In the genomic region with DNA sequence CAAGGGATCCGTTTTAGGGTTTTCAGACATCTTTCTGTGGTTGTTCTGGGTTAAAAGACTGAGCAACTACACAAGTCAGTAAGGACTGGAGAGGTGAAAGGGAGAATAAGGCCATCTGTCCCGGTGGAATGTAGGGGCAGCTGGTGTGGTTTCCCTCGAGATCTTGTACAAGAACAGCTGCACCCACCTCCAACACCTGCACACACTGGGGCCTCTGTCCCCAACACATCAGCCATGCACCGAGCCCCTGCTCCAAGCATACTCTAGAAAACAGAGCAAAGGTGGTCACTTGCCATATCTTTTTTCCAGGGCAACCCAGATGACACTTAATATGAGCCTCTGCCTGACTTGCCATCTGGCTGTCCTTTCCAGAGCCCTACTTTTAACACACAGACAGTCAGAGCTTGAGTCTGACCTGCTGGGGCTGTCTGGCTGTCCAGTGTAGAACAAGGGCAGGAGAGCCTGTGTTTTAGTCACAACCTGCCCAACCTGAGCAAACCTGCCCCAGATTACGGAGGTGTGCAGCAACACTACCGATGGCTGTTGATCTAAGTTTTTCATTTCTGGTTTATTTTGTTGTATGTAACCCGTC, we compare ENCODE assay signal across 10 cellular contexts. TPM values are rescaled to one million over a fixed set of nuclear protein-coding genes. Genes with fewer than 3 reads are reported as not detected.
DNase-seq lines count a peak whose midpoint lies in the region; ATAC-seq, FAIRE-seq and TF ChIP-seq lines count a peak whose summit lies in the region.
"Had no signal": no experiment of that assay in that cellular context is flagged by ENCODE, and none has a peak within 500 bp of the region (broad histone marks: within the 10 kb centered on the region; RNA-seq: fewer than 3 reads in every experiment).

No MANE protein-coding gene starts in this region.

- intact Hi-C loops in HepG2 (cut with micrococcal nuclease; ENCODE audit: unreplicated experiment): no loop called here

- no peak overlapping the region for H3K4me3 ChIP-seq in liver (ENCODE audit: low read depth in 1 of 3, low read length in 3 of 3)
- no peak overlapping the region for H3K4me3 ChIP-seq in HepG2 (replicated peaks in 1 of 3; ENCODE audit: insufficient read depth in 1 of 3, low read depth in 2 of 3, low read length in 3 of 3)
- no peak overlapping the region for H3K4me3 ChIP-seq in right atrium auricular region
- H3K4me3 ChIP-seq in SK-N-SH (ENCODE audit: low read depth in 2 of 2, low read length in 1 of 2): no peak overlapping the region
- H3K4me3 ChIP-seq: thyroid gland had no signal

- TF ChIP-seq RAD21 in liver (IDR thresholded peaks at IDR 0.05) (no peak), HepG2 (CRISPR knock-in tag; IDR thresholded peaks at IDR 0.05) (no peak), SK-N-SH (IDR thresholded peaks at IDR 0.05; ENCODE audit: low read length) (no peak)

- no peaks in the 10 kb centered on the region for H3K79me2 ChIP-seq in HepG2 (ENCODE audit: insufficient read depth, low read length)
- no peaks in the 10 kb centered on the region for H3K79me2 ChIP-seq in SK-N-SH (ENCODE audit: insufficient read depth)

- TF ChIP-seq CTCF in liver (IDR thresholded peaks at IDR 0.05; ENCODE audit: low read depth, low read length, missing input control): no peak
- no peak for TF ChIP-seq CTCF in HepG2 (CRISPR knock-in tag; IDR thresholded peaks at IDR 0.05)
- no peak for TF ChIP-seq CTCF in right atrium auricular region (IDR thresholded peaks at IDR 0.05)
- no peak for TF ChIP-seq CTCF in SK-N-SH (IDR thresholded peaks at IDR 0.05)

- no peaks in the 10 kb centered on the region for H3K9me2 ChIP-seq in SK-N-SH

- POLR2A ChIA-PET in HepG2 (lab: Yijun Ruan, JAX) (no interaction called here), SK-N-SH (lab: Yijun Ruan, JAX) (no interaction called here)

- no peak for DNase-seq in HepG2 (ENCODE audit: low spot score)
- no peak for DNase-seq in right atrium auricular region (ENCODE audit: low spot score)
- DNase-seq in activated gamma-delta T cell (lab: John Stamatoyannopoulos, UW): no peak
- DNase-seq in SK-N-SH: no peak
- DNase-seq: activated T-cell treated with anti-CD3 and anti-CD28 coated beads, Interleukin-2, amount 50 U/mL, for 72 hours; cerebellar nuclear complex; GOT3; thyroid gland had no signal

- H3K36me3 ChIP-seq in liver (ENCODE audit: control insufficient read depth in 4 of 4, insufficient read depth in 3 of 4, low read depth in 1 of 4, low read length in 3 of 4) (peaks cover 25 to 95% (median 73%) of the 10 kb centered on the region in 4 donors), HepG2 (replicated peaks in 1 of 2; ENCODE audit: control insufficient read depth in 1 of 2, insufficient read depth in 2 of 2, low read length in 2 of 2) (peaks cover 40 to 83% of the 10 kb centered on the region in 2 experiments; a peak in 4 of 5 replicates), right atrium auricular region (peaks cover 96% of the 10 kb centered on the region), SK-N-SH (replicated peaks in 1 of 2; ENCODE audit: control insufficient read depth in 1 of 2, insufficient read depth in 2 of 2, low read length in 1 of 2) (peaks cover 0 to 78% of the 10 kb centered on the region in 2 experiments)

- H3F3A ChIP-seq in SK-N-SH (replicated peaks; ENCODE audit: insufficient read depth): no peaks in the 10 kb centered on the region

- H3K27ac ChIP-seq in liver (ENCODE audit: low read depth in 1 of 2, low read length in 2 of 2) (peak overlapping the region; percentile 11 to 32), HepG2 (ENCODE audit: extremely low read length, insufficient read depth, low read length) (no peak overlapping the region), right atrium auricular region (peak overlapping the region; percentile 76 to 89), SK-N-SH (ENCODE audit: low read depth in 2 of 2, low read length in 1 of 2) (no peak overlapping the region)
- H3K27ac ChIP-seq: thyroid gland had no signal

- WGBS in liver: 83% methylated on average over 7 of the region's 7 CpGs
- 93% methylated on average over 6 of the region's 7 CpGs for WGBS in HepG2 (ENCODE audit: low lambda C conversion rate)
- WGBS in SK-N-SH (ENCODE audit: low lambda C conversion rate): 81% methylated on average over 7 of the region's 7 CpGs

- H3K4me2 ChIP-seq in HepG2 (ENCODE audit: low read depth, low read length): no peak overlapping the region
- no peak overlapping the region for H3K4me2 ChIP-seq in SK-N-SH

- ATAC-seq in HepG2: no peak
- no peak for ATAC-seq in HG03521 (IDR thresholded peaks at IDR 0.05; ENCODE audit: unreplicated experiment)
- ATAC-seq: activated T-cell treated with anti-CD3 and anti-CD28 coated beads, Interleukin-2, amount 50 U/mL, for 72 hours had no signal

- H2AFZ ChIP-seq in HepG2 (ENCODE audit: low read length) (no peak overlapping the region), SK-N-SH (ENCODE audit: low read depth) (no peak overlapping the region)

- FAIRE-seq in HepG2 (lab: Jason Lieb, UNC): no peak

- no peak for TF ChIP-seq POLR2A in HepG2 (IDR thresholded peaks at IDR 0.05; ENCODE audit: insufficient read depth in 1 of 2, low read depth in 2 of 2, low read length in 2 of 2)

- H3K9me3 ChIP-seq in liver (ENCODE audit: control insufficient read depth in 4 of 4, low read length in 3 of 4): no peaks in the 10 kb centered on the region
- no peaks in the 10 kb centered on the region for H3K9me3 ChIP-seq in HepG2 (ENCODE audit: low read length)
- no peaks in the 10 kb centered on the region for H3K9me3 ChIP-seq in right atrium auricular region
- H3K9me3 ChIP-seq in SK-N-SH: no peaks in the 10 kb centered on the region
- H3K9me3 ChIP-seq: thyroid gland had no signal

- no peak for TF ChIP-seq EP300 in HepG2 (IDR thresholded peaks at IDR 0.05; ENCODE audit: low read depth in 2 of 2, low read length in 2 of 2)
- TF ChIP-seq EP300 in HepG2 (CRISPR knock-in tag; IDR thresholded peaks at IDR 0.05; ENCODE audit: borderline replicate concordance): no peak
- TF ChIP-seq EP300 in SK-N-SH (IDR thresholded peaks at IDR 0.05; ENCODE audit: borderline replicate concordance in 1 of 2, low read depth in 1 of 2, low read length in 1 of 2): no peak

- H4K20me1 ChIP-seq in HepG2 (ENCODE audit: insufficient read depth, low read length): no peaks in the 10 kb centered on the region
- H4K20me1 ChIP-seq in SK-N-SH (ENCODE audit: insufficient read depth): no peaks in the 10 kb centered on the region

- CTCF ChIA-PET in HepG2 (lab: Yijun Ruan, JAX; ENCODE audit: low intra/inter-chr PET ratio, low total read pairs): no interaction called here
- CTCF ChIA-PET in SK-N-SH (lab: Yijun Ruan, JAX): no interaction called here

- no peak overlapping the region for H3K9ac ChIP-seq in liver (ENCODE audit: low read depth in 1 of 2, low read length in 2 of 2)
- H3K9ac ChIP-seq in HepG2 (ENCODE audit: insufficient read depth, low read depth, low read length): no peak overlapping the region
- no peak overlapping the region for H3K9ac ChIP-seq in SK-N-SH

- BruUV-seq in HepG2 (replicated peaks; lab: Mats Ljungman, UMichigan): no TSS peak

- H3K4me1 ChIP-seq in liver (ENCODE audit: control insufficient read depth in 4 of 4, insufficient read depth in 4 of 4, low read length in 3 of 4): no peaks in the 10 kb centered on the region
- H3K4me1 ChIP-seq in HepG2 (ENCODE audit: insufficient read depth, low read length): no peaks in the 10 kb centered on the region
- H3K4me1 ChIP-seq in right atrium auricular region: peaks cover 0 to 51% of the 10 kb centered on the region in 2 donors
- H3K4me1 ChIP-seq in SK-N-SH (ENCODE audit: control insufficient read depth in 1 of 2, insufficient read depth in 2 of 2, low read depth in 1 of 2, low read length in 1 of 2): no peaks in the 10 kb centered on the region
- H3K4me1 ChIP-seq: thyroid gland had no signal

- in situ Hi-C loops in HepG2 (cut with HindIII; ENCODE audit: extremely low pct_ligation_motif_present, low pct_unique_long_range_greater_than_20kb): no loop called here

- H3K27me3 ChIP-seq in liver (ENCODE audit: control insufficient read depth in 4 of 4, insufficient read depth in 4 of 4, low read length in 3 of 4) (no peaks in the 10 kb centered on the region), HepG2 (ENCODE audit: control insufficient read depth in 1 of 2, insufficient read depth in 2 of 2, low read length in 2 of 2) (no peaks in the 10 kb centered on the region), right atrium auricular region (no peaks in the 10 kb centered on the region), SK-N-SH (ENCODE audit: insufficient read depth) (no peaks in the 10 kb centered on the region)
- H3K27me3 ChIP-seq: thyroid gland had no signal

RNA-seq across cellular contexts. Expression of gene MAN2A2, which starts 12.2 kb away (rescaled TPM):
- total RNA-seq in liver: 100 to 1,000 TPM in 1 of 2 donors, 10 to 100 TPM in 1; 73.9 to 111 TPM
- 10 to 100 TPM; 17.3 to 27.8 TPM for polyA plus RNA-seq in liver
- total RNA-seq in HepG2 (2016; rRNA removed; fragmentation: Illumina TruSeq; extraction: Trizol): 6.7 and 17.5 TPM in 2 replicates
- total RNA-seq in HepG2 (2016; cell fraction: cytosol; rRNA removed; fragmentation: Illumina TruSeq; extraction: Trizol; ENCODE audit: low read depth): 8.9 and 9.3 TPM in 2 replicates
- total RNA-seq in HepG2 (2016; cell fraction: insoluble cytoplasmic fraction; rRNA removed; fragmentation: Illumina TruSeq; extraction: Trizol): 5.6 and 21.4 TPM in 2 replicates
- 9.6 and 10.0 TPM in 2 replicates for total RNA-seq in HepG2 (2016; cell fraction: membrane; rRNA removed; fragmentation: Illumina TruSeq; extraction: Trizol)
- 31.3 and 36.5 TPM in 2 replicates for total RNA-seq in HepG2 (2016; cell fraction: nucleus; rRNA removed; fragmentation: Illumina TruSeq; extraction: Trizol)
- polyA plus RNA-seq in HepG2 (2011; rRNA removed): 43.8 and 51.5 TPM in 2 replicates
- 18.4 and 29.4 TPM in 2 replicates for polyA plus RNA-seq in HepG2 (2011; cell fraction: cytosol; rRNA removed)
- 296 and 398 TPM in 2 replicates for polyA plus RNA-seq in HepG2 (2011; cell fraction: nucleus; rRNA removed)
- 13.2 and 18.7 TPM in 2 replicates for polyA plus RNA-seq in HepG2 (2012)
- 1.5 and 2.3 TPM in 2 replicates for polyA plus RNA-seq in HepG2 (2016; cell fraction: cytosol; fragmentation: Illumina TruSeq; extraction: Trizol; ENCODE audit: low read depth)
- 7.9 and 9.3 TPM in 2 replicates for polyA plus RNA-seq in HepG2 (2016; cell fraction: insoluble cytoplasmic fraction; fragmentation: Illumina TruSeq; extraction: Trizol; ENCODE audit: low read depth)
- 5.8 and 8.8 TPM in 2 replicates for polyA plus RNA-seq in HepG2 (2016; cell fraction: membrane; fragmentation: Illumina TruSeq; extraction: Trizol; ENCODE audit: low read depth)
- 117 and 126 TPM in 2 replicates for polyA plus RNA-seq in HepG2 (2016; cell fraction: nucleus; fragmentation: Illumina TruSeq; extraction: Trizol; ENCODE audit: insufficient read depth, low read depth)
- 46.3 and 58.9 TPM in 2 replicates for polyA minus RNA-seq in HepG2 (2011; rRNA and poly(A)+ RNA removed; ENCODE audit: low replicate concordance)
- polyA minus RNA-seq in HepG2 (2011; cell fraction: cytosol; rRNA and poly(A)+ RNA removed): 16.2 and 16.4 TPM in 2 replicates
- polyA minus RNA-seq in HepG2 (2011; cell fraction: nucleus; rRNA and poly(A)+ RNA removed): 38.2 and 38.5 TPM in 2 replicates
- total RNA-seq in right atrium auricular region: 10 to 100 TPM; 41.7 to 42.3 TPM
- polyA plus RNA-seq in SK-N-SH (2012; rRNA removed): 25.6 and 35.0 TPM in 2 replicates
- 10.6 and 15.5 TPM in 2 replicates for polyA plus RNA-seq in SK-N-SH (2012; cell fraction: cytosol; rRNA removed)
- polyA plus RNA-seq in SK-N-SH (2012; cell fraction: nucleus; rRNA removed): 159 and 164 TPM in 2 replicates

RNA-seq across cellular contexts. Expression of gene HDDC3, which starts 17.0 kb away (rescaled TPM):
- total RNA-seq in liver (10 to 100 TPM; 12.5 to 15.3 TPM), HepG2 (2016; rRNA removed; fragmentation: Illumina TruSeq; extraction: Trizol) (28.3 and 30.0 TPM in 2 replicates), right atrium auricular region (10 to 100 TPM; 14.9 to 17.9 TPM)
- polyA plus RNA-seq in liver (10 to 100 TPM; 12.9 to 15.4 TPM), HepG2 (2011; rRNA removed) (18.7 and 21.7 TPM in 2 replicates), SK-N-SH (2012; rRNA removed) (24.2 and 25.8 TPM in 2 replicates)
- 9.5 and 9.9 TPM in 2 replicates for total RNA-seq in HepG2 (2016; cell fraction: cytosol; rRNA removed; fragmentation: Illumina TruSeq; extraction: Trizol; ENCODE audit: low read depth)
- 29.5 and 31.1 TPM in 2 replicates for total RNA-seq in HepG2 (2016; cell fraction: insoluble cytoplasmic fraction; rRNA removed; fragmentation: Illumina TruSeq; extraction: Trizol)
- 19.0 and 21.4 TPM in 2 replicates for total RNA-seq in HepG2 (2016; cell fraction: membrane; rRNA removed; fragmentation: Illumina TruSeq; extraction: Trizol)
- 14.9 and 16.3 TPM in 2 replicates for total RNA-seq in HepG2 (2016; cell fraction: nucleus; rRNA removed; fragmentation: Illumina TruSeq; extraction: Trizol)
- polyA plus RNA-seq in HepG2 (2011; cell fraction: cytosol; rRNA removed): 21.7 and 23.0 TPM in 2 replicates
- polyA plus RNA-seq in HepG2 (2011; cell fraction: nucleus; rRNA removed): 18.2 and 23.4 TPM in 2 replicates
- polyA plus RNA-seq in HepG2 (2012): 12.4 and 14.3 TPM in 2 replicates
- polyA plus RNA-seq in HepG2 (2016; cell fraction: cytosol; fragmentation: Illumina TruSeq; extraction: Trizol; ENCODE audit: low read depth): 15.3 and 16.8 TPM in 2 replicates
- polyA plus RNA-seq in HepG2 (2016; cell fraction: insoluble cytoplasmic fraction; fragmentation: Illumina TruSeq; extraction: Trizol; ENCODE audit: low read depth): 32.6 and 35.8 TPM in 2 replicates
- 20.1 and 22.5 TPM in 2 replicates for polyA plus RNA-seq in HepG2 (2016; cell fraction: membrane; fragmentation: Illumina TruSeq; extraction: Trizol; ENCODE audit: low read depth)
- polyA plus RNA-seq in HepG2 (2016; cell fraction: nucleus; fragmentation: Illumina TruSeq; extraction: Trizol; ENCODE audit: insufficient read depth, low read depth): 23.2 and 27.0 TPM in 2 replicates
- polyA minus RNA-seq in HepG2 (2011; rRNA and poly(A)+ RNA removed; ENCODE audit: low replicate concordance): 12.2 and 28.5 TPM in 2 replicates
- polyA minus RNA-seq in HepG2 (2011; cell fraction: cytosol; rRNA and poly(A)+ RNA removed): 8.2 and 8.6 TPM in 2 replicates
- 13.3 and 14.7 TPM in 2 replicates for polyA minus RNA-seq in HepG2 (2011; cell fraction: nucleus; rRNA and poly(A)+ RNA removed)
- 16.3 and 19.5 TPM in 2 replicates for polyA plus RNA-seq in SK-N-SH (2012; cell fraction: cytosol; rRNA removed)
- 21.2 and 21.5 TPM in 2 replicates for polyA plus RNA-seq in SK-N-SH (2012; cell fraction: nucleus; rRNA removed)

RNA-seq across cellular contexts. Expression of gene UNC45A, which starts 19.8 kb away (rescaled TPM):
- 10 to 100 TPM; 30.4 to 31.2 TPM for total RNA-seq in liver
- 10 to 100 TPM; 13.9 to 19.5 TPM for polyA plus RNA-seq in liver
- total RNA-seq in HepG2 (2016; rRNA removed; fragmentation: Illumina TruSeq; extraction: Trizol): 39.2 and 39.7 TPM in 2 replicates
- total RNA-seq in HepG2 (2016; cell fraction: cytosol; rRNA removed; fragmentation: Illumina TruSeq; extraction: Trizol; ENCODE audit: low read depth): 7.4 and 8.3 TPM in 2 replicates
- 37.2 and 42.0 TPM in 2 replicates for total RNA-seq in HepG2 (2016; cell fraction: insoluble cytoplasmic fraction; rRNA removed; fragmentation: Illumina TruSeq; extraction: Trizol)
- 10.7 and 11.5 TPM in 2 replicates for total RNA-seq in HepG2 (2016; cell fraction: membrane; rRNA removed; fragmentation: Illumina TruSeq; extraction: Trizol)
- total RNA-seq in HepG2 (2016; cell fraction: nucleus; rRNA removed; fragmentation: Illumina TruSeq; extraction: Trizol): 29.9 and 30.4 TPM in 2 replicates
- 33.8 and 39.6 TPM in 2 replicates for polyA plus RNA-seq in HepG2 (2011; rRNA removed)
- polyA plus RNA-seq in HepG2 (2011; cell fraction: cytosol; rRNA removed): 28.5 and 36.4 TPM in 2 replicates
- 128 and 143 TPM in 2 replicates for polyA plus RNA-seq in HepG2 (2011; cell fraction: nucleus; rRNA removed)
- polyA plus RNA-seq in HepG2 (2012): 23.6 and 29.6 TPM in 2 replicates
- 3.2 and 3.8 TPM in 2 replicates for polyA plus RNA-seq in HepG2 (2016; cell fraction: cytosol; fragmentation: Illumina TruSeq; extraction: Trizol; ENCODE audit: low read depth)
- polyA plus RNA-seq in HepG2 (2016; cell fraction: insoluble cytoplasmic fraction; fragmentation: Illumina TruSeq; extraction: Trizol; ENCODE audit: low read depth): 31.6 and 37.2 TPM in 2 replicates
- polyA plus RNA-seq in HepG2 (2016; cell fraction: membrane; fragmentation: Illumina TruSeq; extraction: Trizol; ENCODE audit: low read depth): 6.4 and 8.0 TPM in 2 replicates
- 52.0 and 53.3 TPM in 2 replicates for polyA plus RNA-seq in HepG2 (2016; cell fraction: nucleus; fragmentation: Illumina TruSeq; extraction: Trizol; ENCODE audit: insufficient read depth, low read depth)
- polyA minus RNA-seq in HepG2 (2011; rRNA and poly(A)+ RNA removed; ENCODE audit: low replicate concordance): 77.7 and 119 TPM in 2 replicates
- polyA minus RNA-seq in HepG2 (2011; cell fraction: cytosol; rRNA and poly(A)+ RNA removed): 23.5 and 25.8 TPM in 2 replicates
- polyA minus RNA-seq in HepG2 (2011; cell fraction: nucleus; rRNA and poly(A)+ RNA removed): 37.1 and 48.0 TPM in 2 replicates
- total RNA-seq in right atrium auricular region: 10 to 100 TPM; 17.4 to 19.0 TPM
- polyA plus RNA-seq in SK-N-SH (2012; rRNA removed): 85.1 and 89.4 TPM in 2 replicates
- polyA plus RNA-seq in SK-N-SH (2012; cell fraction: cytosol; rRNA removed): 33.2 and 50.5 TPM in 2 replicates
- polyA plus RNA-seq in SK-N-SH (2012; cell fraction: nucleus; rRNA removed): 142 and 150 TPM in 2 replicates

RNA-seq across cellular contexts. Expression of gene FES, which starts 31.0 kb away (rescaled TPM):
- total RNA-seq in liver (10 to 100 TPM; 42.8 to 43.1 TPM), HepG2 (2016; rRNA removed; fragmentation: Illumina TruSeq; extraction: Trizol) (8.5 and 9.5 TPM in 2 replicates), right atrium auricular region (10 to 100 TPM in 1 of 2 donors, 1 to 10 TPM in 1; 9.3 to 14.9 TPM)
- polyA plus RNA-seq in liver (10 to 100 TPM; 12.1 to 14.7 TPM), HepG2 (2011; rRNA removed) (4.0 and 4.3 TPM in 2 replicates), SK-N-SH (2012; rRNA removed) (0.03 and 0.13 TPM in 2 replicates)
- total RNA-seq in HepG2 (2016; cell fraction: cytosol; rRNA removed; fragmentation: Illumina TruSeq; extraction: Trizol; ENCODE audit: low read depth): 3.0 and 3.5 TPM in 2 replicates
- 9.6 TPM in 2 replicates for total RNA-seq in HepG2 (2016; cell fraction: insoluble cytoplasmic fraction; rRNA removed; fragmentation: Illumina TruSeq; extraction: Trizol)
- total RNA-seq in HepG2 (2016; cell fraction: membrane; rRNA removed; fragmentation: Illumina TruSeq; extraction: Trizol): 3.8 and 4.7 TPM in 2 replicates
- total RNA-seq in HepG2 (2016; cell fraction: nucleus; rRNA removed; fragmentation: Illumina TruSeq; extraction: Trizol): 5.2 and 5.4 TPM in 2 replicates
- 2.8 and 5.7 TPM in 2 replicates for polyA plus RNA-seq in HepG2 (2011; cell fraction: cytosol; rRNA removed)
- 13.7 and 22.6 TPM in 2 replicates for polyA plus RNA-seq in HepG2 (2011; cell fraction: nucleus; rRNA removed)
- 1.3 and 1.7 TPM in 2 replicates for polyA plus RNA-seq in HepG2 (2012)
- polyA plus RNA-seq in HepG2 (2016; cell fraction: cytosol; fragmentation: Illumina TruSeq; extraction: Trizol; ENCODE audit: low read depth): 3.0 TPM in 2 replicates
- 6.1 and 6.9 TPM in 2 replicates for polyA plus RNA-seq in HepG2 (2016; cell fraction: insoluble cytoplasmic fraction; fragmentation: Illumina TruSeq; extraction: Trizol; ENCODE audit: low read depth)
- polyA plus RNA-seq in HepG2 (2016; cell fraction: membrane; fragmentation: Illumina TruSeq; extraction: Trizol; ENCODE audit: low read depth): 2.4 TPM in 2 replicates
- 8.5 and 10.3 TPM in 2 replicates for polyA plus RNA-seq in HepG2 (2016; cell fraction: nucleus; fragmentation: Illumina TruSeq; extraction: Trizol; ENCODE audit: insufficient read depth, low read depth)
- 0.37 and 5.3 TPM in 2 replicates for polyA minus RNA-seq in HepG2 (2011; rRNA and poly(A)+ RNA removed; ENCODE audit: low replicate concordance)
- 1.7 and 1.8 TPM in 2 replicates for polyA minus RNA-seq in HepG2 (2011; cell fraction: cytosol; rRNA and poly(A)+ RNA removed)
- 5.1 and 6.2 TPM in 2 replicates for polyA minus RNA-seq in HepG2 (2011; cell fraction: nucleus; rRNA and poly(A)+ RNA removed)
- polyA plus RNA-seq in SK-N-SH (2012; cell fraction: cytosol; rRNA removed): 0.03 and 0.04 TPM in 2 replicates
- polyA plus RNA-seq in SK-N-SH (2012; cell fraction: nucleus; rRNA removed): 0.23 and 0.48 TPM in 2 replicates

RNA-seq across cellular contexts. Expression of gene RCCD1, which starts 39.4 kb away (rescaled TPM):
- total RNA-seq in liver (10 to 100 TPM in 1 of 2 donors, 1 to 10 TPM in 1; 4.1 to 13.3 TPM), HepG2 (2016; rRNA removed; fragmentation: Illumina TruSeq; extraction: Trizol) (10.0 and 15.1 TPM in 2 replicates), right atrium auricular region (1 to 10 TPM; 6.8 to 9.5 TPM)
- polyA plus RNA-seq in liver (1 to 10 TPM; 3.6 to 4.6 TPM), HepG2 (2011; rRNA removed) (12.9 and 14.1 TPM in 2 replicates), SK-N-SH (2012; rRNA removed) (19.5 and 21.2 TPM in 2 replicates)
- 6.0 TPM in 2 replicates for total RNA-seq in HepG2 (2016; cell fraction: cytosol; rRNA removed; fragmentation: Illumina TruSeq; extraction: Trizol; ENCODE audit: low read depth)
- total RNA-seq in HepG2 (2016; cell fraction: insoluble cytoplasmic fraction; rRNA removed; fragmentation: Illumina TruSeq; extraction: Trizol): 9.7 and 17.0 TPM in 2 replicates
- 7.6 and 8.9 TPM in 2 replicates for total RNA-seq in HepG2 (2016; cell fraction: membrane; rRNA removed; fragmentation: Illumina TruSeq; extraction: Trizol)
- 9.4 and 11.4 TPM in 2 replicates for total RNA-seq in HepG2 (2016; cell fraction: nucleus; rRNA removed; fragmentation: Illumina TruSeq; extraction: Trizol)
- polyA plus RNA-seq in HepG2 (2011; cell fraction: cytosol; rRNA removed): 6.2 and 8.5 TPM in 2 replicates
- polyA plus RNA-seq in HepG2 (2011; cell fraction: nucleus; rRNA removed): 61.8 and 71.8 TPM in 2 replicates
- 14.2 and 14.4 TPM in 2 replicates for polyA plus RNA-seq in HepG2 (2012)
- polyA plus RNA-seq in HepG2 (2016; cell fraction: cytosol; fragmentation: Illumina TruSeq; extraction: Trizol; ENCODE audit: low read depth): 2.2 and 3.1 TPM in 2 replicates
- 11.9 and 21.8 TPM in 2 replicates for polyA plus RNA-seq in HepG2 (2016; cell fraction: insoluble cytoplasmic fraction; fragmentation: Illumina TruSeq; extraction: Trizol; ENCODE audit: low read depth)
- polyA plus RNA-seq in HepG2 (2016; cell fraction: membrane; fragmentation: Illumina TruSeq; extraction: Trizol; ENCODE audit: low read depth): 5.0 and 5.7 TPM in 2 replicates
- 25.8 and 26.4 TPM in 2 replicates for polyA plus RNA-seq in HepG2 (2016; cell fraction: nucleus; fragmentation: Illumina TruSeq; extraction: Trizol; ENCODE audit: insufficient read depth, low read depth)
- 5.9 and 24.5 TPM in 2 replicates for polyA minus RNA-seq in HepG2 (2011; rRNA and poly(A)+ RNA removed; ENCODE audit: low replicate concordance)
- polyA minus RNA-seq in HepG2 (2011; cell fraction: cytosol; rRNA and poly(A)+ RNA removed): 3.3 and 3.4 TPM in 2 replicates
- polyA minus RNA-seq in HepG2 (2011; cell fraction: nucleus; rRNA and poly(A)+ RNA removed): 11.7 and 13.4 TPM in 2 replicates
- polyA plus RNA-seq in SK-N-SH (2012; cell fraction: cytosol; rRNA removed): 11.2 and 13.3 TPM in 2 replicates
- 85.9 and 108 TPM in 2 replicates for polyA plus RNA-seq in SK-N-SH (2012; cell fraction: nucleus; rRNA removed)

Comparison
In these comparisons a context has a peak if more than half of its experiments do, and no peak if none do; other contexts are left out.
1. H3K27ac ChIP-seq: peak in liver (2 of 2) and right atrium auricular region (2 of 2); none in HepG2 (single experiment) and SK-N-SH (0 of 2).